Comparison of ENCODE assay signal across 14 cellular contexts in genomic region chr22:31093956-31094622, GRCh38. TPM values are rescaled to one million over a fixed set of nuclear protein-coding genes. Genes with fewer than 3 reads are reported as not detected.
DNase-seq lines count a peak whose midpoint lies in the region; ATAC-seq, FAIRE-seq and TF ChIP-seq lines count a peak whose summit lies in the region.
"Had no signal": no experiment of that assay in that cellular context is flagged by ENCODE, and none has a peak within 500 bp of the region (broad histone marks: within the 10 kb centered on the region; RNA-seq: fewer than 3 reads in every experiment).

No MANE protein-coding gene starts in this region.

- H3K27ac ChIP-seq in ascending aorta = peak overlapping the region; percentile 75 to 98
- H3K27ac ChIP-seq in right atrium auricular region = peak overlapping the region; percentile 90 to 95
- H3K27ac ChIP-seq in skeletal muscle tissue (ENCODE audit: low read depth, low read length) = peak overlapping the region; percentile 94
- no peak overlapping the region for H3K27ac ChIP-seq in PC-3 (ENCODE audit: low read length)
- H3K27ac ChIP-seq: BLaER1 treated with 17β-estradiol and CSF1 and Interleukin-3, amounts not matched to agents 10 nM and 100 nM; left lung had no signal

- H3K4me1 ChIP-seq in ascending aorta = peaks cover 30 to 75% of the 10 kb centered on the region in 2 donors
- peaks cover 0 to 57% of the 10 kb centered on the region in 2 donors for H3K4me1 ChIP-seq in right atrium auricular region
- peaks cover 36 to 84% (median 69%) of the 10 kb centered on the region in 3 donors for H3K4me1 ChIP-seq in skeletal muscle tissue (ENCODE audit: control insufficient read depth in 3 of 3, insufficient read depth in 3 of 3, low read length in 3 of 3)
- no peaks in the 10 kb centered on the region for H3K4me1 ChIP-seq in PC-3 (ENCODE audit: insufficient read depth, low read length)
- H3K4me1 ChIP-seq: left lung had no signal

- POLR2A ChIA-PET in PC-3 (lab: Charles Lee; ENCODE audit: unreplicated experiment) = no interaction called here

- H3K9me2 ChIP-seq in PC-3 (replicated peaks; ENCODE audit: low read length) = no peaks in the 10 kb centered on the region

- H2AFZ ChIP-seq in PC-3 (ENCODE audit: low read length) = no peak overlapping the region

- no peak overlapping the region for H3K4me2 ChIP-seq in PC-3 (ENCODE audit: low read length)

- no peaks in the 10 kb centered on the region for H4K20me1 ChIP-seq in PC-3 (ENCODE audit: low read length)

- H3F3A ChIP-seq in PC-3 (ENCODE audit: low read length, unreplicated experiment) = no peaks in the 10 kb centered on the region

- CTCF ChIA-PET in PC-3 (lab: Charles Lee) = no interaction called here

- H3K9ac ChIP-seq in skeletal muscle tissue (ENCODE audit: low read depth in 1 of 3, low read length in 3 of 3) (peak overlapping the region; percentile 83 to 96 (median 95)), PC-3 (ENCODE audit: low read length) (no peak overlapping the region)

- no peak for FAIRE-seq in GM19239 (lab: Jason Lieb, UNC)

- H3K79me2 ChIP-seq in PC-3 (ENCODE audit: low read length) = no peaks in the 10 kb centered on the region

- intact Hi-C loops in ascending aorta (cut with DNase I) = no loop called here
- intact Hi-C loops in PC-3 (cut with micrococcal nuclease) = no loop called here

- DNase-seq in GM19239 (ENCODE audit: insufficient read length, low spot score) (peak; percentile 1), ascending aorta (ENCODE audit: low spot score in 2 of 2) (no peak), right atrium auricular region (ENCODE audit: low spot score) (no peak), NCI-H1048 (lab: John Stamatoyannopoulos, UW) (no peak), PC-3 (no peak)
- DNase-seq: HCEC 1CT, NCI-H526 treated with DMSO at 0.1 percent for 48 hours, SHP77 had no signal

- H3K4me3 ChIP-seq in ascending aorta (peak overlapping the region in 1 of 2 donors; percentile 37), right atrium auricular region (peak overlapping the region; percentile 43 to 56), skeletal muscle tissue (ENCODE audit: low read length in 3 of 3) (peak overlapping the region; percentile 63 to 83 (median 83)), PC-3 (ENCODE audit: low read length) (no peak overlapping the region)
- H3K4me3 ChIP-seq: BLaER1 treated with 17β-estradiol and CSF1 and Interleukin-3, amounts not matched to agents 10 nM and 100 nM; left lung had no signal

- TF ChIP-seq CTCF in ascending aorta (IDR thresholded peaks at IDR 0.05) = no peak
- TF ChIP-seq CTCF in right atrium auricular region (IDR thresholded peaks at IDR 0.05) = no peak
- no peak for TF ChIP-seq CTCF in PC-3 (conservative IDR thresholded peaks at IDR 0.05; ENCODE audit: low read depth, low read length)

- no peak for ATAC-seq in HG03159 (IDR thresholded peaks at IDR 0.05; ENCODE audit: unreplicated experiment)
- ATAC-seq in PC-3 = no peak
- ATAC-seq in HG03354 (IDR thresholded peaks at IDR 0.05; ENCODE audit: poor library complexity, severe bottlenecking, unreplicated experiment) = no peak
- ATAC-seq: left lung; stimulated activated effector memory CD8-positive, alpha-beta T cell treated with anti-CD3 and anti-CD28 coated beads, Interleukin-12 subunit alpha, Interleukin-12 subunit beta, amount 100 ng/mL, for 72 hours had no signal

- no peaks in the 10 kb centered on the region for H3K27me3 ChIP-seq in ascending aorta
- H3K27me3 ChIP-seq in right atrium auricular region = no peaks in the 10 kb centered on the region
- no peaks in the 10 kb centered on the region for H3K27me3 ChIP-seq in skeletal muscle tissue (ENCODE audit: control insufficient read depth in 3 of 3, insufficient read depth in 3 of 3, low read length in 3 of 3)
- H3K27me3 ChIP-seq in PC-3 (ENCODE audit: low read length) = no peaks in the 10 kb centered on the region
- H3K27me3 ChIP-seq: BLaER1 treated with 17β-estradiol and CSF1 and Interleukin-3, amounts not matched to agents 10 nM and 100 nM; left lung had no signal

- peaks cover 98 to 100% of the 10 kb centered on the region in 2 donors for H3K36me3 ChIP-seq in ascending aorta
- H3K36me3 ChIP-seq in right atrium auricular region = peaks cover 99% of the 10 kb centered on the region
- H3K36me3 ChIP-seq in skeletal muscle tissue (ENCODE audit: control insufficient read depth in 3 of 3, insufficient read depth in 3 of 3, low read length in 3 of 3) = peaks cover 54 to 74% (median 62%) of the 10 kb centered on the region in 3 donors
- peaks cover 32% of the 10 kb centered on the region; the same call in 1 of the 2 replicates for H3K36me3 ChIP-seq in PC-3 (ENCODE audit: low read depth, low read length)

- H3K9me3 ChIP-seq in ascending aorta (no peaks in the 10 kb centered on the region), right atrium auricular region (no peaks in the 10 kb centered on the region), skeletal muscle tissue (ENCODE audit: control insufficient read depth in 3 of 3, low read length in 3 of 3) (no peaks in the 10 kb centered on the region), PC-3 (ENCODE audit: low read length) (no peaks in the 10 kb centered on the region)
- H3K9me3 ChIP-seq: BLaER1 treated with 17β-estradiol and CSF1 and Interleukin-3, amounts not matched to agents 10 nM and 100 nM; left lung had no signal

- no TSS peak for BruUV-seq in PC-3 (replicated peaks; lab: Mats Ljungman, UMichigan)

RNA-seq across cellular contexts. Expression of gene SMTN, which starts 13.0 kb away (rescaled TPM):
- 671 TPM for total RNA-seq in ascending aorta
- total RNA-seq in right atrium auricular region = 100 to 1,000 TPM in 1 of 2 donors, 10 to 100 TPM in 1; 81.4 to 183 TPM
- 57.9 TPM for total RNA-seq in skeletal muscle tissue
- total RNA-seq in PC-3 (2014; rRNA removed) = 145 and 167 TPM in 2 replicates

RNA-seq across cellular contexts. Expression of gene SELENOM, which starts 13.3 kb away (rescaled TPM):
- total RNA-seq in ascending aorta = 1,262 TPM
- 100 to 1,000 TPM; 133 to 358 TPM for total RNA-seq in right atrium auricular region
- 16.2 TPM for total RNA-seq in skeletal muscle tissue
- 36.8 and 56.7 TPM in 2 replicates for total RNA-seq in PC-3 (2014; rRNA removed)

RNA-seq across cellular contexts. Expression of gene INPP5J, which starts 28.7 kb away (rescaled TPM):
- 1.3 TPM for total RNA-seq in ascending aorta
- total RNA-seq in right atrium auricular region = 10 to 100 TPM; 17.6 to 26.3 TPM
- not detected for total RNA-seq in skeletal muscle tissue
- 2.1 and 3.1 TPM in 2 replicates for total RNA-seq in PC-3 (2014; rRNA removed)

RNA-seq across cellular contexts. Expression of gene PLA2G3, which starts 46.2 kb away (rescaled TPM):
- total RNA-seq in ascending aorta (not detected), right atrium auricular region (not detected), skeletal muscle tissue (not detected), PC-3 (2014; rRNA removed) (not detected in 2 replicates)
